ENCODE assay signal across 1 cellular context in genomic region chr5:112186401-112186990, GRCh38.
TF ChIP-seq lines count a peak whose summit lies in the region.

No MANE protein-coding gene starts in this region.

TF ChIP-seq in K562, 482 proteins besides CTCF, POLR2A, EP300 and RAD21 (continued from another document):
- TF ChIP-seq, protein P1, sequence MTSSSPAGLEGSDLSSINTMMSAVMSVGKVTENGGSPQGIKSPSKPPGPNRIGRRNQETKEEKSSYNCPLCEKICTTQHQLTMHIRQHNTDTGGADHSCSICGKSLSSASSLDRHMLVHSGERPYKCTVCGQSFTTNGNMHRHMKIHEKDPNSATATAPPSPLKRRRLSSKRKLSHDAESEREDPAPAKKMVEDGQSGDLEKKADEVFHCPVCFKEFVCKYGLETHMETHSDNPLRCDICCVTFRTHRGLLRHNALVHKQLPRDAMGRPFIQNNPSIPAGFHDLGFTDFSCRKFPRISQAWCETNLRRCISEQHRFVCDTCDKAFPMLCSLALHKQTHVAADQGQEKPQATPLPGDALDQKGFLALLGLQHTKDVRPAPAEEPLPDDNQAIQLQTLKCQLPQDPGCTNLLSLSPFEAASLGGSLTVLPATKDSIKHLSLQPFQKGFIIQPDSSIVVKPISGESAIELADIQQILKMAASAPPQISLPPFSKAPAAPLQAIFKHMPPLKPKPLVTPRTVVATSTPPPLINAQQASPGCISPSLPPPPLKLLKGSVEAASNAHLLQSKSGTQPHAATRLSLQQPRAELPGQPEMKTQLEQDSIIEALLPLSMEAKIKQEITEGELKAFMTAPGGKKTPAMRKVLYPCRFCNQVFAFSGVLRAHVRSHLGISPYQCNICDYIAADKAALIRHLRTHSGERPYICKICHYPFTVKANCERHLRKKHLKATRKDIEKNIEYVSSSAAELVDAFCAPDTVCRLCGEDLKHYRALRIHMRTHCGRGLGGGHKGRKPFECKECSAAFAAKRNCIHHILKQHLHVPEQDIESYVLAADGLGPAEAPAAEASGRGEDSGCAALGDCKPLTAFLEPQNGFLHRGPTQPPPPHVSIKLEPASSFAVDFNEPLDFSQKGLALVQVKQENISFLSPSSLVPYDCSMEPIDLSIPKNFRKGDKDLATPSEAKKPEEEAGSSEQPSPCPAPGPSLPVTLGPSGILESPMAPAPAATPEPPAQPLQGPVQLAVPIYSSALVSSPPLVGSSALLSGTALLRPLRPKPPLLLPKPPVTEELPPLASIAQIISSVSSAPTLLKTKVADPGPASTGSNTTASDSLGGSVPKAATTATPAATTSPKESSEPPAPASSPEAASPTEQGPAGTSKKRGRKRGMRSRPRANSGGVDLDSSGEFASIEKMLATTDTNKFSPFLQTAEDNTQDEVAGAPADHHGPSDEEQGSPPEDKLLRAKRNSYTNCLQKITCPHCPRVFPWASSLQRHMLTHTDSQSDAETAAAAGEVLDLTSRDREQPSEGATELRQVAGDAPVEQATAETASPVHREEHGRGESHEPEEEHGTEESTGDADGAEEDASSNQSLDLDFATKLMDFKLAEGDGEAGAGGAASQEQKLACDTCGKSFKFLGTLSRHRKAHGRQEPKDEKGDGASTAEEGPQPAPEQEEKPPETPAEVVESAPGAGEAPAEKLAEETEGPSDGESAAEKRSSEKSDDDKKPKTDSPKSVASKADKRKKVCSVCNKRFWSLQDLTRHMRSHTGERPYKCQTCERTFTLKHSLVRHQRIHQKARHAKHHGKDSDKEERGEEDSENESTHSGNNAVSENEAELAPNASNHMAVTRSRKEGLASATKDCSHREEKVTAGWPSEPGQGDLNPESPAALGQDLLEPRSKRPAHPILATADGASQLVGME (CRISPR knock-in tag; IDR thresholded peaks at IDR 0.05): no peak
- TF ChIP-seq RFX1 (IDR thresholded peaks at IDR 0.05) (no peak), NFE2 (IDR thresholded peaks at IDR 0.05; ENCODE audit: low read depth) (no peak), ZNF639 (CRISPR knock-in tag; conservative IDR thresholded peaks at IDR 0.05 in 1 of 2, IDR thresholded peaks at IDR 0.05 in 1 of 2) (no peak), IRF9 (tag; IDR thresholded peaks at IDR 0.05) (no peak), ZNF76 (CRISPR knock-in tag; IDR thresholded peaks at IDR 0.05; ENCODE audit: borderline replicate concordance) (no peak), CREB3 (tag; conservative IDR thresholded peaks at IDR 0.05; ENCODE audit: low read depth) (no peak)
- TF ChIP-seq, protein P2, sequence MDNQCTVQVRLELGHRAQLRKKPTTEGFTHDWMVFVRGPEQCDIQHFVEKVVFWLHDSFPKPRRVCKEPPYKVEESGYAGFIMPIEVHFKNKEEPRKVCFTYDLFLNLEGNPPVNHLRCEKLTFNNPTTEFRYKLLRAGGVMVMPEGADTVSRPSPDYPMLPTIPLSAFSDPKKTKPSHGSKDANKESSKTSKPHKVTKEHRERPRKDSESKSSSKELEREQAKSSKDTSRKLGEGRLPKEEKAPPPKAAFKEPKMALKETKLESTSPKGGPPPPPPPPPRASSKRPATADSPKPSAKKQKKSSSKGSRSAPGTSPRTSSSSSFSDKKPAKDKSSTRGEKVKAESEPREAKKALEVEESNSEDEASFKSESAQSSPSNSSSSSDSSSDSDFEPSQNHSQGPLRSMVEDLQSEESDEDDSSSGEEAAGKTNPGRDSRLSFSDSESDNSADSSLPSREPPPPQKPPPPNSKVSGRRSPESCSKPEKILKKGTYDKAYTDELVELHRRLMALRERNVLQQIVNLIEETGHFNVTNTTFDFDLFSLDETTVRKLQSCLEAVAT (IDR thresholded peaks at IDR 0.05): no peak
